ENCODE assay signal across 1 cellular context in the genomic region with DNA sequence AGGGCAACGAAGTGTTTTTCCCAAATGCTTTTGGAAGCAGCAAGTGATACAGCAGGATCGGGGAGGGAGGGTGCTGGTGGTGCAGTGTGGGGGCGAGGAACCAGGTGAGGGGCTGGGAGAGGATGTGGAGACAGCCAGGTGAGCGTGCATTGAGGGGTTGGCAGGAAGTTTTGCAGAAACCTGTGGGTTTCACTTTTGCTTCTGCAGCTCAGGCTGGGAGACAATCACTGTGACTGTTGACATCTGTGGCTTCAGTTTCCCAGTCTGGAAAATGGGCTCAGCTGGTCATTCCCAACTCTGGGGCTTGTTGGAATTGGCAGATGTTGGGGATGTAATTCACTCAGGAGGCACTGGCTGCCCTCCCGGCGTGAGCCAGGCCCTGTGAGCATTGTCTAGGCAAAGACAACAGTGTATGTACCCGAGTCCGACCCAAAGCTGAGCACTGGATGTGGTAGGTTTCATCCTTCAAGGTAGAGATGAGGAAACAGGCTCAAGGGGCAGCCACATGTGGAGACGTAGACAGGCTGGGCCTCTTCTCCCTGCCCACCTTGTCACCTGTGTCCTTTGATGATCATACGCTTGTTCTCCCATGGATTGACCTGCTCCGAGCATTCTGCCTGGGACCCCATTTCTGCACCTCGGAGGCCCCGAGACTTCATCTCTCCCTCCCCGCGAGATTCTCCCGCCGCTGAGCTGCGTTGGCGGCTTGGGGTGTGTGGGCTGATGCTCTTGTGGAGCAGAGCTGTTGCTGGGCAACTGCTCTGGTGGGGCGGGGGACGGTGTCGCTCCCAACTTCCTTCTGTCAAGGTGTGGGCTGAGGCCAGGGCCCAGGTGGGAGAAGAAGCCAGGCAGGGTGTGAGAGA.
TF ChIP-seq lines count a peak whose summit lies in the region.

No MANE protein-coding gene starts in this region.

TF ChIP-seq in neural cell, 6 proteins besides CTCF, POLR2A, EP300 and RAD21 (continued from another document):
- no peak for TF ChIP-seq REST (IDR thresholded peaks at IDR 0.05; ENCODE audit: borderline replicate concordance)
- no peak for TF ChIP-seq POLR2AphosphoS5 (IDR thresholded peaks at IDR 0.05)
- TF ChIP-seq MXI1 (conservative IDR thresholded peaks at IDR 0.05; ENCODE audit: poor library complexity, severe bottlenecking) = no peak
